Comparison of ENCODE assay signal across 11 cellular contexts in the genomic region with DNA sequence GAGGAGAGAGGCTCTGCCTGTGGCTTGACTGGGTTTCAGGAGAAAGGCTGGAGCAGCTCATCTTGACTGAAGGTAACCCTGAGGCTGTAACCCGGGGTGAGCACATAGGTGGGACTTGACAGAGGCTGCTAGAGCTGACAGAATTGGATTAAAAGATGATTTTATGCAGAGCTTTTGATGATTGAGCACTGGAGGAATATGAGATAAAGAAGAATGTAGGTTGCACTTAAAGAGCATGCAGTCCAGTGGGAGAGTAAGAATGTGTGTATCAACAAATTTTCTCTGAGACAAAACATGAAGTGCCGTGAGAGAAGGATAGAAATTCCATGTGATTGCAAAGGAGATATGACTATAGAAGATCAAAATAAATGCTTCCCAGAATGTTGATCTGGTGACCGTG. TPM values are rescaled to one million over a fixed set of nuclear protein-coding genes. Genes with fewer than 3 reads are reported as not detected.
DNase-seq lines count a peak whose midpoint lies in the region; ATAC-seq and TF ChIP-seq lines count a peak whose summit lies in the region.
"Had no signal": no experiment of that assay in that cellular context is flagged by ENCODE, and none has a peak within 500 bp of the region (broad histone marks: within the 10 kb centered on the region; RNA-seq: fewer than 3 reads in every experiment).

No MANE protein-coding gene starts in this region.

- TF ChIP-seq POLR2A in heart left ventricle (IDR thresholded peaks at IDR 0.05) (no peak), uterus (IDR thresholded peaks at IDR 0.05) (no peak), Peyer's patch (IDR thresholded peaks at IDR 0.05) (no peak)

- ATAC-seq in heart left ventricle (no peak), Right ventricle myocardium superior (ENCODE audit: poor library complexity) (no peak)
- ATAC-seq: mucosa of descending colon had no signal

- H3K27ac ChIP-seq in heart left ventricle = peak overlapping the region; percentile 18 to 69 (median 54)
- H3K27ac ChIP-seq in brain microvascular endothelial cell = peak overlapping the region; percentile 93
- H3K27ac ChIP-seq in uterus = peak overlapping the region; percentile 41 to 67
- H3K27ac ChIP-seq in Peyer's patch = peak overlapping the region in 1 of 4 donors; percentile 21

- H3K4me3 Mint-ChIP-seq in nephron = no peak overlapping the region

- no peaks in the 10 kb centered on the region for H3K27me3 Mint-ChIP-seq in nephron (ENCODE audit: low read depth)

- DNase-seq in heart left ventricle (no peak), Right ventricle myocardium superior (no peak), brain microvascular endothelial cell (peak; percentile 59), uterus (no peak), Peyer's patch (no peak), NCI-H82 (lab: John Stamatoyannopoulos, UW) (no peak), MV-4-11 (lab: John Stamatoyannopoulos, UW) (no peak)
- DNase-seq: activated CD4-positive, CD25-positive, alpha-beta regulatory T cell; DND-41; mucosa of descending colon had no signal

- no peak for TF ChIP-seq CTCF in heart left ventricle (IDR thresholded peaks at IDR 0.05)
- TF ChIP-seq CTCF in brain microvascular endothelial cell (IDR thresholded peaks at IDR 0.05; ENCODE audit: low read depth, low read length, missing control alignments) = no peak
- no peak for TF ChIP-seq CTCF in nephron (IDR thresholded peaks at IDR 0.05; ENCODE audit: unreplicated experiment in 3 of 3)
- no peak for TF ChIP-seq CTCF in uterus (IDR thresholded peaks at IDR 0.05)
- no peak for TF ChIP-seq CTCF in Peyer's patch (IDR thresholded peaks at IDR 0.05)

- in situ Hi-C loops in brain microvascular endothelial cell (cut with HindIII; ENCODE audit: low pct_ligation_motif_present, low sequenced_read_pairs) = no loop called here

- intact Hi-C loops in heart left ventricle (cut with DNase I) = loop anchor here in 2 of 10 donors (5.0 to 10.0 kb wide), 2 partner anchors 62 to 1424 kb away; no protein-coding TSS in a partner anchor
- intact Hi-C loops in Right ventricle myocardium superior (cut with DNase I) = no loop called here
- intact Hi-C loops in uterus (cut with DNase I; ENCODE audit: low total_unique reads) = no loop called here

- peak overlapping the region; percentile 14 to 60 (median 44) for H3K27ac Mint-ChIP-seq in nephron

- 19 to 25% (median 22%) methylated on average over 3 of the region's 3 CpGs for WGBS in heart left ventricle, 4 donors

- no peaks in the 10 kb centered on the region for H3K9me3 Mint-ChIP-seq in nephron

- H3K27me3 ChIP-seq in heart left ventricle = no peaks in the 10 kb centered on the region
- no peaks in the 10 kb centered on the region for H3K27me3 ChIP-seq in brain microvascular endothelial cell (replicated peaks)
- no peaks in the 10 kb centered on the region for H3K27me3 ChIP-seq in uterus
- H3K27me3 ChIP-seq in Peyer's patch = no peaks in the 10 kb centered on the region

- H3K4me3 ChIP-seq in heart left ventricle (no peak overlapping the region), brain microvascular endothelial cell (ENCODE audit: low read depth, low read length) (no peak overlapping the region), uterus (no peak overlapping the region), Peyer's patch (no peak overlapping the region)
- H3K4me3 ChIP-seq: mucosa of descending colon had no signal

- H3K4me1 ChIP-seq in heart left ventricle (peaks cover 8 to 92% (median 66%) of the 10 kb centered on the region in 12 donors), uterus (peaks cover 9% of the 10 kb centered on the region in 2 donors), Peyer's patch (peaks cover 0 to 7% (median 0%) of the 10 kb centered on the region in 4 donors)

- peaks cover 53% of the 10 kb centered on the region for H3K4me1 Mint-ChIP-seq in nephron

- H3K36me3 ChIP-seq in heart left ventricle (peaks cover 0 to 12% (median 0%) of the 10 kb centered on the region in 9 donors), brain microvascular endothelial cell (replicated peaks) (peaks cover 2% of the 10 kb centered on the region), uterus (no peaks in the 10 kb centered on the region), Peyer's patch (no peaks in the 10 kb centered on the region)

- no peaks in the 10 kb centered on the region for H3K9me3 ChIP-seq in heart left ventricle
- H3K9me3 ChIP-seq in uterus = no peaks in the 10 kb centered on the region
- H3K9me3 ChIP-seq in Peyer's patch = no peaks in the 10 kb centered on the region
- H3K9me3 ChIP-seq: mucosa of descending colon had no signal

- peaks cover 6% of the 10 kb centered on the region for H3K36me3 Mint-ChIP-seq in nephron (ENCODE audit: low read depth)

RNA-seq across cellular contexts. Expression of a gene that starts 17.4 kb away (rescaled TPM):
- total RNA-seq in heart left ventricle (100 to 1,000 TPM in 7 of 9 donors, 10 to 100 TPM in 2; 78.6 to 226 (median 122) TPM), Right ventricle myocardium superior (87.5 TPM), uterus (100 to 1,000 TPM; 130 to 315 (median 214) TPM), Peyer's patch (100 to 1,000 TPM in 3 of 4 donors, 10 to 100 TPM in 1; 46.4 to 291 (median 121) TPM)
- 100 to 1,000 TPM in 1 of 2 donors, 10 to 100 TPM in 1; 22.9 to 108 TPM for polyA plus RNA-seq in heart left ventricle
